In genomic region chr2:218219934-218220333, GRCh38 we compare ENCODE assay signal across 11 cellular contexts. TPM values are rescaled to one million over a fixed set of nuclear protein-coding genes. Genes with fewer than 3 reads are reported as not detected.
DNase-seq lines count a peak whose midpoint lies in the region; ATAC-seq and TF ChIP-seq lines count a peak whose summit lies in the region.
"Had no signal": no experiment of that assay in that cellular context is flagged by ENCODE, and none has a peak within 500 bp of the region (broad histone marks: within the 10 kb centered on the region; RNA-seq: fewer than 3 reads in every experiment).

No MANE protein-coding gene starts in this region.

- intact Hi-C loops in posterior cingulate gyrus (cut with DNase I) = loop anchor here (5.0 kb wide), 1 partner anchor 177 kb away; the partner anchor contains the start of gene CTDSP1

- H3K27ac ChIP-seq in AG04450 (ENCODE audit: low read depth, low read length) = no peak overlapping the region
- peak overlapping the region; percentile 97 for H3K27ac ChIP-seq in HL-60 (replicated peaks)
- no peak overlapping the region for H3K27ac ChIP-seq in muscle layer of duodenum (ENCODE audit: low read length)

- TF ChIP-seq CTCF in AG04450 (IDR thresholded peaks at IDR 0.05; ENCODE audit: low read depth, low read length) (no peak), HL-60 (IDR thresholded peaks at IDR 0.05; ENCODE audit: insufficient read depth, low read length) (no peak), brain (conservative IDR thresholded peaks at IDR 0.05) (no peak)

- H3K27me3 ChIP-seq in AG04450 (ENCODE audit: control insufficient read depth, insufficient read depth, low read length) (no peaks in the 10 kb centered on the region), HL-60 (ENCODE audit: insufficient read depth, poor library complexity, severe bottlenecking) (no peaks in the 10 kb centered on the region), muscle layer of duodenum (ENCODE audit: low read depth, low read length) (no peaks in the 10 kb centered on the region)

- CTCF ChIA-PET in AG04450 (lab: Charles Lee) = interaction anchor here (0.7 to 1.5 kb wide), 3 partner anchors 9 to 11 kb away, joined by 3 to 4 read pairs (median 4); no protein-coding TSS in a partner anchor

- no peak for ATAC-seq in HG02798 (IDR thresholded peaks at IDR 0.05; ENCODE audit: poor library complexity, unreplicated experiment)

- H3K9me3 Mint-ChIP-seq in brain = peaks cover 0 to 6% (median 3%) of the 10 kb centered on the region in 5 experiments

- H3K9me3 ChIP-seq in AG04450 (ENCODE audit: control insufficient read depth, insufficient read depth, low read length) (peaks cover 6% of the 10 kb centered on the region; the same call in 1 of the 2 replicates), muscle layer of duodenum (ENCODE audit: control insufficient read depth in 1 of 2, low read length in 2 of 2) (no peaks in the 10 kb centered on the region)

- DNase-seq in AG04450 (ENCODE audit: low read depth, low spot score) (no peak), HL-60 (ENCODE audit: low read depth in 1 of 2, low spot score in 1 of 2) (peak in 1 of 2 experiments; percentile 19), NCI-H526 treated with DMSO at 0.1 percent for 48 hours (lab: John Stamatoyannopoulos, UW) (no peak), posterior cingulate gyrus (no peak), pons (ENCODE audit: low spot score) (no peak)
- DNase-seq: cerebellar nuclear complex, SW 1271 had no signal

- H3K36me3 ChIP-seq in muscle layer of duodenum (ENCODE audit: control insufficient read depth in 1 of 2, insufficient read depth in 2 of 2, low read length in 2 of 2) = peaks cover 10% of the 10 kb centered on the region in 2 donors

- peaks cover 12% of the 10 kb centered on the region for H3K27me3 Mint-ChIP-seq in brain

- H3K36me3 Mint-ChIP-seq in brain = peaks cover 10% of the 10 kb centered on the region

- peak overlapping the region in 4 of 5 experiments; percentile 35 to 86 (median 66) for H3K27ac Mint-ChIP-seq in brain

- H3K4me3 ChIP-seq in AG04450 (ENCODE audit: low read depth, low read length) = peak overlapping the region; percentile 41
- peak overlapping the region; percentile 92 for H3K4me3 ChIP-seq in HL-60 (replicated peaks; ENCODE audit: insufficient read depth, low read length)
- H3K4me3 ChIP-seq in muscle layer of duodenum (ENCODE audit: low read depth in 1 of 2, low read length in 2 of 2) = peak overlapping the region; percentile 2 to 46
- H3K4me3 ChIP-seq: lung had no signal

- peaks cover 66% of the 10 kb centered on the region for H3K4me1 Mint-ChIP-seq in brain

- POLR2A ChIA-PET in AG04450 (lab: Yijun Ruan, JAX) = interaction anchor here (0.7 to 0.9 kb wide), 2 partner anchors 9 to 40 kb away, joined by 3 to 4 read pairs; no protein-coding TSS in a partner anchor

- peaks cover 40 to 65% of the 10 kb centered on the region in 2 donors for H3K4me1 ChIP-seq in muscle layer of duodenum (ENCODE audit: control insufficient read depth in 1 of 2, insufficient read depth in 2 of 2, low read length in 2 of 2)

- H3K4me3 Mint-ChIP-seq in brain = peak overlapping the region; percentile 55 to 95 (median 91)

RNA-seq across cellular contexts. Expression of gene ARPC2, which starts 2.9 kb away (rescaled TPM):
- polyA plus RNA-seq in AG04450 (2011; rRNA removed) (548 and 666 TPM in 2 replicates), brain (ENCODE audit: insufficient read depth, low read depth, low replicate concordance) (169 TPM)
- polyA minus RNA-seq in AG04450 (2011; rRNA and poly(A)+ RNA removed) = 295 and 307 TPM in 2 replicates

RNA-seq across cellular contexts. Expression of gene GPBAR1, which starts 40.9 kb away (rescaled TPM):
- polyA plus RNA-seq in AG04450 (2011; rRNA removed) (0.05 TPM in 1 of 2 replicates, not detected in the other), brain (ENCODE audit: insufficient read depth, low read depth, low replicate concordance) (0.39 TPM)
- 0.17 and 0.23 TPM in 2 replicates for polyA minus RNA-seq in AG04450 (2011; rRNA and poly(A)+ RNA removed)

RNA-seq across cellular contexts. Expression of gene AAMP, which starts 50.0 kb away (rescaled TPM):
- 51.6 and 55.1 TPM in 2 replicates for polyA plus RNA-seq in AG04450 (2011; rRNA removed)
- polyA minus RNA-seq in AG04450 (2011; rRNA and poly(A)+ RNA removed) = 38.3 and 49.8 TPM in 2 replicates
- polyA plus RNA-seq in brain (ENCODE audit: insufficient read depth, low read depth, low replicate concordance) = 115 TPM

RNA-seq across cellular contexts. Expression of gene PNKD, which starts 50.4 kb away (rescaled TPM):
- polyA plus RNA-seq in AG04450 (2011; rRNA removed) = 32.1 and 45.9 TPM in 2 replicates
- polyA minus RNA-seq in AG04450 (2011; rRNA and poly(A)+ RNA removed) = 12.6 and 18.3 TPM in 2 replicates
- 119 TPM for polyA plus RNA-seq in brain (ENCODE audit: insufficient read depth, low read depth, low replicate concordance)

RNA-seq across cellular contexts. Expression of gene CXCR1, which starts 53.2 kb away (rescaled TPM):
- polyA plus RNA-seq in AG04450 (2011; rRNA removed) (not detected in 2 replicates), brain (ENCODE audit: insufficient read depth, low read depth, low replicate concordance) (0.49 TPM)
- not detected in 2 replicates for polyA minus RNA-seq in AG04450 (2011; rRNA and poly(A)+ RNA removed)

Comparison
In these comparisons a context has a peak if more than half of its experiments do, and no peak if none do; other contexts are left out.
1. H3K4me3 ChIP-seq: peak in every context shown above with its lines; median percentile 92 in HL-60; 41 in AG04450; 24 in muscle layer of duodenum.